ENCODE assay signal across 18 cellular contexts in the genomic region with DNA sequence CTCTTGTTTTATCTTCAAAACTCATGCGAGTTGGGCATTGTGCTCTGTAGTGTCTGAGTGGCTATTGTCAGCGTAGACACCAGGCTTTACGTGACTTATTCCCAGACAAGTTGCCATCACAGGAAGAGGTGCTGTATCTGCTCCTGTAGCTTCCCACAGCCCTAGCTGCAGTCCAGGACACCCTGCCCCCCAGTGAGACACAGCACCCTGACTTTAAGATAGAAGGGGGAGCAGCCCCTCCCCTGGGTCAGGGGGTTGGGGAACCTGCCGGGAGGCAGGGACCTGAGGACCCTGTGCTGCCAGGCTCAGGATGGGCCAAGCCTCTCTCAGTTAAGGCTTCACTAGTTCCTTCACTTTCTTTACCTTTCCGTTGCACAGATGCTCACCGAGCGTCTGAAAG.
A peak's percentile ranks its signal among the peaks of the same experiment; 100 is the strongest.
DNase-seq lines count a peak whose midpoint lies in the region; ATAC-seq and TF ChIP-seq lines count a peak whose summit lies in the region.
"Had no signal": no experiment of that assay in that cellular context is flagged by ENCODE, and none has a peak within 500 bp of the region (broad histone marks: within the 10 kb centered on the region; RNA-seq: fewer than 3 reads in every experiment).

No MANE protein-coding gene starts in this region.

- 92 to 94% (median 93%) methylated on average over 7 of the region's 7 CpGs for WGBS in heart left ventricle, 4 donors

- no peak overlapping the region for H3K4me3 Mint-ChIP-seq in brain
- H3K4me3 Mint-ChIP-seq in nephron: peak overlapping the region in 1 of 3 experiments; percentile 34
- no peak overlapping the region for H3K4me3 Mint-ChIP-seq in activated CD4-positive, alpha-beta T cell treated with anti-CD3 and anti-CD28 coated beads for 36 hours
- H3K4me3 Mint-ChIP-seq: CD4-positive, CD25-positive, alpha-beta regulatory T cell; IgD-negative memory B cell had no signal

- intact Hi-C loops in activated CD4-positive, alpha-beta T cell treated with anti-CD3 and anti-CD28 coated beads for 36 hours (cut with DNase I, micrococcal nuclease): no loop called here
- intact Hi-C loops in heart left ventricle (cut with DNase I): no loop called here

- peaks cover 48% of the 10 kb centered on the region for H3K36me3 Mint-ChIP-seq in brain
- H3K36me3 Mint-ChIP-seq in nephron (ENCODE audit: low read depth): peaks cover 34% of the 10 kb centered on the region
- peaks cover 1% of the 10 kb centered on the region for H3K36me3 Mint-ChIP-seq in activated CD4-positive, alpha-beta T cell treated with anti-CD3 and anti-CD28 coated beads for 36 hours (ENCODE audit: low read depth)

- TF ChIP-seq CTCF in RWPE1 (conservative IDR thresholded peaks at IDR 0.05; ENCODE audit: low read depth) (no peak), brain (conservative IDR thresholded peaks at IDR 0.05) (no peak), nephron (IDR thresholded peaks at IDR 0.05; ENCODE audit: unreplicated experiment in 3 of 3) (no peak), osteoblast (IDR thresholded peaks at IDR 0.05; ENCODE audit: extremely low read depth, low read depth, low read length) (no peak), heart left ventricle (IDR thresholded peaks at IDR 0.05) (no peak)

- no peak overlapping the region for H3K4me3 ChIP-seq in osteoblast (ENCODE audit: insufficient read depth, low read length)
- no peak overlapping the region for H3K4me3 ChIP-seq in heart left ventricle
- H3K4me3 ChIP-seq: HAP-1 had no signal

- H3K9me3 ChIP-seq in osteoblast (ENCODE audit: low read depth, low read length) (no peaks in the 10 kb centered on the region), heart left ventricle (peaks cover 0 to 10% (median 0%) of the 10 kb centered on the region in 12 donors)
- H3K9me3 ChIP-seq: BE2C had no signal

- no peak overlapping the region for H3K4me2 ChIP-seq in osteoblast (ENCODE audit: insufficient read depth, low read length)

- H3K4me1 ChIP-seq in osteoblast (ENCODE audit: insufficient read depth, low read length) (no peaks in the 10 kb centered on the region), heart left ventricle (no peaks in the 10 kb centered on the region)
- H3K4me1 ChIP-seq: BE2C, HAP-1 had no signal

- CTCF ChIA-PET in RWPE1 (lab: Yijun Ruan, JAX): interaction anchor here (0.7 to 1.2 kb wide), 4 partner anchors 10 to 121 kb away, joined by 3 to 6 read pairs (median 4); no protein-coding TSS in a partner anchor
- CTCF ChIA-PET in activated CD4-positive, alpha-beta T cell treated with anti-CD3 and anti-CD28 coated beads for 36 hours (lab: Charles Lee): no interaction called here

- peaks cover 42% of the 10 kb centered on the region for H3K4me1 Mint-ChIP-seq in brain
- H3K4me1 Mint-ChIP-seq in nephron: peaks cover 23% of the 10 kb centered on the region
- H3K4me1 Mint-ChIP-seq in activated CD4-positive, alpha-beta T cell treated with anti-CD3 and anti-CD28 coated beads for 36 hours: no peaks in the 10 kb centered on the region
- H3K4me1 Mint-ChIP-seq: CD4-positive, CD25-positive, alpha-beta regulatory T cell; CD8-positive, alpha-beta memory T cell had no signal

- TF ChIP-seq POLR2A in heart left ventricle (IDR thresholded peaks at IDR 0.05): no peak

- H3K27ac ChIP-seq in RWPE1 (peak overlapping the region; percentile 12; the same call in 1 of the 2 replicates), osteoblast (ENCODE audit: low read depth, low read length) (no peak overlapping the region), heart left ventricle (no peak overlapping the region)

- H3K27me3 ChIP-seq in osteoblast (ENCODE audit: insufficient read depth, low read length): no peaks in the 10 kb centered on the region
- no peaks in the 10 kb centered on the region for H3K27me3 ChIP-seq in heart left ventricle
- H3K27me3 ChIP-seq: BE2C had no signal

- no peak overlapping the region for H2AFZ ChIP-seq in osteoblast (ENCODE audit: low read length)

- H3K9me3 Mint-ChIP-seq in brain (peaks cover 0 to 13% (median 7%) of the 10 kb centered on the region in 5 experiments), nephron (peaks cover under 1% of the 10 kb centered on the region)
- H3K9me3 Mint-ChIP-seq in activated CD4-positive, alpha-beta T cell treated with anti-CD3 and anti-CD28 coated beads for 36 hours (ENCODE audit: low read depth): peaks cover 1% of the 10 kb centered on the region
- H3K9me3 Mint-ChIP-seq: IgD-negative memory B cell had no signal

- POLR2A ChIA-PET in RWPE1 (lab: Yijun Ruan, JAX; ENCODE audit: low non-redundant PET): no interaction called here
- POLR2A ChIA-PET in activated CD4-positive, alpha-beta T cell treated with anti-CD3 and anti-CD28 coated beads for 36 hours (lab: Charles Lee): no interaction called here

- DNase-seq in RWPE1 (ENCODE audit: low spot score): no peak
- peak; percentile 79 for DNase-seq in osteoblast (ENCODE audit: insufficient read length, low spot score, missing footprints)
- DNase-seq in activated CD4-positive, alpha-beta T cell treated with anti-CD3 and anti-CD28 coated beads for 36 hours: no peak
- DNase-seq in heart left ventricle: no peak
- DNase-seq: ACHN; BE2C; C1 segment of cervical spinal cord; CD4-positive, CD25-positive, alpha-beta regulatory T cell; CD8-positive, alpha-beta memory T cell; COR-L47; DMS79 treated with DMSO at 0.1 percent for 48 hours; GF-D8; KBM-7 had no signal

- peaks cover 31% of the 10 kb centered on the region for H3K79me2 ChIP-seq in osteoblast (ENCODE audit: insufficient read depth, low read length)

- H3K36me3 ChIP-seq in osteoblast (ENCODE audit: insufficient read depth, low read length) (peaks cover 91% of the 10 kb centered on the region), heart left ventricle (peaks cover 0 to 89% (median 18%) of the 10 kb centered on the region in 9 donors)
- H3K36me3 ChIP-seq: BE2C had no signal

- H3K27ac Mint-ChIP-seq in brain (peak overlapping the region in 4 of 5 experiments; percentile 66 to 91 (median 75)), nephron (peak overlapping the region in 2 of 3 experiments; percentile 51 to 61)
- H3K27ac Mint-ChIP-seq in activated CD4-positive, alpha-beta T cell treated with anti-CD3 and anti-CD28 coated beads for 36 hours: no peak overlapping the region

- no peaks in the 10 kb centered on the region for H3K27me3 Mint-ChIP-seq in brain
- peaks cover 4% of the 10 kb centered on the region for H3K27me3 Mint-ChIP-seq in nephron (ENCODE audit: low read depth)
- no peaks in the 10 kb centered on the region for H3K27me3 Mint-ChIP-seq in activated CD4-positive, alpha-beta T cell treated with anti-CD3 and anti-CD28 coated beads for 36 hours
- H3K27me3 Mint-ChIP-seq: CD4-positive, CD25-positive, alpha-beta regulatory T cell; CD8-positive, alpha-beta memory T cell; IgD-negative memory B cell had no signal

- ATAC-seq in activated CD4-positive, alpha-beta T cell treated with anti-CD3 and anti-CD28 coated beads for 36 hours: no peak
- ATAC-seq in heart left ventricle (no peak), HG03175 (IDR thresholded peaks at IDR 0.05; ENCODE audit: unreplicated experiment) (no peak)

- H4K20me1 ChIP-seq in osteoblast (ENCODE audit: insufficient read depth, low read length): peaks cover 51% of the 10 kb centered on the region
